In genomic region chr1:119160851-119161250, GRCh38 we compare ENCODE assay signal across 16 cellular contexts. TPM values are rescaled to one million over a fixed set of nuclear protein-coding genes. Genes with fewer than 3 reads are reported as not detected.
A peak's percentile ranks its signal among the peaks of the same experiment; 100 is the strongest.
DNase-seq lines count a peak whose midpoint lies in the region; ATAC-seq and TF ChIP-seq lines count a peak whose summit lies in the region.
"Had no signal": no experiment of that assay in that cellular context is flagged by ENCODE, and none has a peak within 500 bp of the region (broad histone marks: within the 10 kb centered on the region; RNA-seq: fewer than 3 reads in every experiment).

No MANE protein-coding gene starts in this region.

- no peak for ATAC-seq in HG03521 (IDR thresholded peaks at IDR 0.05; ENCODE audit: unreplicated experiment)
- ATAC-seq: body of pancreas had no signal

- TF ChIP-seq CTCF in fibroblast of mammary gland (conservative IDR thresholded peaks at IDR 0.05; ENCODE audit: control insufficient read depth, insufficient read depth, low read depth, low read length) (no peak), progenitor cell of endocrine pancreas (IDR thresholded peaks at IDR 0.05; ENCODE audit: unreplicated experiment) (no peak)

- peaks cover 25% of the 10 kb centered on the region for H3K36me3 Mint-ChIP-seq in progenitor cell of endocrine pancreas (ENCODE audit: insufficient read depth)

- DNase-seq in AG08395 (ENCODE audit: low spot score) = peak; percentile 84
- DNase-seq in LHCN-M2 (ENCODE audit: low read depth) = peak; percentile 69
- peak; percentile 66 for DNase-seq in fibroblast of mammary gland (ENCODE audit: low read depth)
- peak; percentile 54 for DNase-seq in myocyte (ENCODE audit: low read depth)
- DNase-seq in CD1c-positive myeloid dendritic cell (ENCODE audit: extremely low spot score) = no peak
- no peak for DNase-seq in DMS153 treated with DMSO at 0.1 percent for 48 hours (lab: John Stamatoyannopoulos, UW; ENCODE audit: unreplicated experiment)
- no peak for DNase-seq in progenitor cell of endocrine pancreas (ENCODE audit: low spot score, unreplicated experiment)
- DNase-seq: activated effector memory CD4-positive, alpha-beta T cell treated with Interleukin-2 at 50 U/mL for 16 hours; AML-193; body of pancreas; DMS53; MV-4-11; SJCRH30 had no signal

- H3K4me3 Mint-ChIP-seq in progenitor cell of endocrine pancreas (ENCODE audit: low read depth) = no peak overlapping the region

- no peaks in the 10 kb centered on the region for H3K27me3 Mint-ChIP-seq in progenitor cell of endocrine pancreas

- peaks cover 2% of the 10 kb centered on the region for H3K9me3 Mint-ChIP-seq in progenitor cell of endocrine pancreas (ENCODE audit: low read depth)

- no peaks in the 10 kb centered on the region for H3K4me1 Mint-ChIP-seq in progenitor cell of endocrine pancreas (ENCODE audit: low read depth)

- no peak overlapping the region for H3K27ac Mint-ChIP-seq in progenitor cell of endocrine pancreas

- no peak overlapping the region for H3K4me3 ChIP-seq in fibroblast of mammary gland (ENCODE audit: control insufficient read depth, low read depth, low read length)
- H3K4me3 ChIP-seq: body of pancreas, lung, SJCRH30, thoracic aorta had no signal

RNA-seq across cellular contexts. Expression of gene WARS2, which starts 20.4 kb away (rescaled TPM):
- 15.8 and 19.1 TPM in 2 replicates for total RNA-seq in LHCN-M2 (2014; rRNA removed)
- 7.3 TPM for polyA plus RNA-seq in LHCN-M2 (2012)
- 10.4 and 12.8 TPM in 2 replicates for total RNA-seq in myocyte
- polyA plus RNA-seq in myocyte (2012) = 5.3 TPM
- 14.5 and 14.8 TPM in 2 replicates for total RNA-seq in progenitor cell of endocrine pancreas

Comparison
In these comparisons a context has a peak if more than half of its experiments do, and no peak if none do; other contexts are left out.
1. DNase-seq: peak in AG08395 (single experiment), LHCN-M2 (single experiment), fibroblast of mammary gland (single experiment) and myocyte (single experiment); none in CD1c-positive myeloid dendritic cell (single experiment), DMS153 treated with DMSO at 0.1 percent for 48 hours (single experiment) and progenitor cell of endocrine pancreas (single experiment).